Comparison of ENCODE assay signal across 1 cellular context in the genomic region with DNA sequence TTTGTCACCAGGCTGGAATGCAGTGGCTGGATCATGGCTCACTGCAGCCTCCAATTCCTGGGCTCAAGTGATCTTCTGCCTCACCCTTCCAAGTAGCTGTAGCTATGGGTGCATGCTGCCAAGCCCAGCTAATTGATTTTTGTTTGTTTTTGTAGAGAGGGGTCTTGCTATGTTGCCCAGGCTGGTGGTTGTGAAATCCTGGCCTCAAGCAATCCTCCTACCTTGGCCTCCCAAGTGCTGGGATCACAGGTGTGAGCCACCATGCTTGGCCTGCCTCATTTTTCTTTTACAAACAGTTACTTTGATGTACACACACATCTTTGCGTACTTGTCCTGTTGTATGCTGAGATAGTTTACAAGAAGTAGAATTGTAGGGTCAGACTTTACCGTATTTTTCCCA.
A peak's percentile ranks its signal among the peaks of the same experiment; 100 is the strongest.
TF ChIP-seq lines count a peak whose summit lies in the region.

No MANE protein-coding gene starts in this region.

TF ChIP-seq in WTC11, 78 proteins besides CTCF, POLR2A, EP300 and RAD21:
- peak; percentile 90 for TF ChIP-seq ZNF121 (CRISPR knock-in tag; IDR thresholded peaks at IDR 0.05)
- TF ChIP-seq ATF1 (CRISPR knock-in tag; IDR thresholded peaks at IDR 0.05) = no peak
